Comparison of ENCODE assay signal across 15 cellular contexts in the genomic region with DNA sequence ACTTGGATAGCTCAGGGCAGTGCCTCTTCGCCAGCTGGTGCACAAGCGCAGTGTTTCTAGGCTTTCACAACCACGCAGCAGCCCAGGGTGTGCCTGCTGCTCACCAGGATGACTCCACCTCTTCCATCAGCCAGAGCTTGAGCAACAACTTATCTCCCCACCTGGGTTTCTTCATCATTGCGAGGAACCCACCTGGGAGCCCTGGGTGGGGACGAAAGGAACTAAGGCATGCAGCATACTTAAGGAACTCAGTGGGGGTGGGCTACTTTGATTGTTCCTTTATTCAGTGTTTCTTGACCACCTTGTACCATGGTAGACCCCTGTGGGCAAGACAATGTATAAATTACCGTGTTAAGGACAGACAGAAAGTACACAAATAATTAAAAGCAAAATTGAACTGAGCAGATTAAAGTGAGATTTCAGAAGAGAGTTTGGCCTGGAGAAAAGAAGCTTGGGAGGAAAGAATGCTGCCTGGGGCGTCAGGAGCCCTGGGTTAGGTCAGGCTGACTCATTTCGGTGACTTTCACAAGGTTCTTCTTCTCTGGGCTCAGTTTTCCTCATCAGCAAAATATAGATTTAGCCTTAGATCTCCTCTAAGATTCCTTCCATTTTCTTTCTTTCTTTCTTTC. TPM values are rescaled to one million over a fixed set of nuclear protein-coding genes. Genes with fewer than 3 reads are reported as not detected.
A peak's percentile ranks its signal among the peaks of the same experiment; 100 is the strongest.
DNase-seq lines count a peak whose midpoint lies in the region; ATAC-seq and TF ChIP-seq lines count a peak whose summit lies in the region.
"Had no signal": no experiment of that assay in that cellular context is flagged by ENCODE, and none has a peak within 500 bp of the region (broad histone marks: within the 10 kb centered on the region; RNA-seq: fewer than 3 reads in every experiment).

No MANE protein-coding gene starts in this region.

- TF ChIP-seq CTCF in PC-9 (conservative IDR thresholded peaks at IDR 0.05) (no peak), omental fat pad (IDR thresholded peaks at IDR 0.05) (no peak)

- H4K20me1 ChIP-seq in PC-9 (ENCODE audit: insufficient read depth) = no peaks in the 10 kb centered on the region

- no peaks in the 10 kb centered on the region for H3K9me2 ChIP-seq in PC-9 (ENCODE audit: insufficient read depth)

- H3K9me3 ChIP-seq in PC-9 (ENCODE audit: insufficient read depth, low read depth) = no peaks in the 10 kb centered on the region
- H3K9me3 ChIP-seq: gastroesophageal sphincter, sigmoid colon had no signal

- H3K4me3 ChIP-seq in PC-9 = peak overlapping the region; percentile 39; the same call in 1 of the 2 replicates
- H3K4me3 ChIP-seq: gastroesophageal sphincter, lung, sigmoid colon had no signal

- H3K27ac ChIP-seq in PC-9 = peak overlapping the region; percentile 99

- CTCF ChIA-PET in PC-9 (lab: Charles Lee) = interaction anchor here (0.7 to 2.6 kb wide), 3 partner anchors 8 to 66 kb away, joined by 3 to 20 read pairs (median 4); a partner anchor contains a TSS

- H3F3A ChIP-seq in PC-9 (ENCODE audit: insufficient read depth, low read depth) = peaks cover 51% of the 10 kb centered on the region

- no peak overlapping the region for H3K4me3 Mint-ChIP-seq in activated T-helper 17 cell treated with anti-CD3 and anti-CD28 coated beads, Interleukin-2, amount 50 U/mL, for 72 hours
- H3K4me3 Mint-ChIP-seq: activated naive CD4-positive, alpha-beta T cell treated with anti-CD3 and anti-CD28 coated beads, Interleukin-2, amount 50 U/mL, for 24 hours had no signal

- peaks cover 25% of the 10 kb centered on the region for H3K27me3 Mint-ChIP-seq in activated T-helper 17 cell treated with anti-CD3 and anti-CD28 coated beads, Interleukin-2, amount 50 U/mL, for 72 hours
- H3K27me3 Mint-ChIP-seq: activated naive CD4-positive, alpha-beta T cell treated with anti-CD3 and anti-CD28 coated beads, Interleukin-2, amount 50 U/mL, for 24 hours had no signal

- no peak overlapping the region for H3K27ac Mint-ChIP-seq in activated T-helper 17 cell treated with anti-CD3 and anti-CD28 coated beads, Interleukin-2, amount 50 U/mL, for 72 hours
- H3K27ac Mint-ChIP-seq: activated naive CD4-positive, alpha-beta T cell treated with anti-CD3 and anti-CD28 coated beads, Interleukin-2, amount 50 U/mL, for 24 hours had no signal

- H3K36me3 Mint-ChIP-seq in activated T-helper 17 cell treated with anti-CD3 and anti-CD28 coated beads, Interleukin-2, amount 50 U/mL, for 72 hours (ENCODE audit: low read depth) = no peaks in the 10 kb centered on the region
- H3K36me3 Mint-ChIP-seq: activated naive CD4-positive, alpha-beta T cell treated with anti-CD3 and anti-CD28 coated beads, Interleukin-2, amount 50 U/mL, for 24 hours had no signal

- no peaks in the 10 kb centered on the region for H3K9me3 Mint-ChIP-seq in activated T-helper 17 cell treated with anti-CD3 and anti-CD28 coated beads, Interleukin-2, amount 50 U/mL, for 72 hours
- H3K9me3 Mint-ChIP-seq: activated naive CD4-positive, alpha-beta T cell treated with anti-CD3 and anti-CD28 coated beads, Interleukin-2, amount 50 U/mL, for 24 hours had no signal

- ATAC-seq in omental fat pad (ENCODE audit: low FRiP score) (peak; percentile 90), GM21515 (IDR thresholded peaks at IDR 0.05; ENCODE audit: unreplicated experiment) (no peak), GM21723 (IDR thresholded peaks at IDR 0.05; ENCODE audit: unreplicated experiment) (no peak), HG03135 (IDR thresholded peaks at IDR 0.05; ENCODE audit: unreplicated experiment) (no peak)
- no peak for ATAC-seq in activated T-helper 17 cell treated with anti-CD3 and anti-CD28 coated beads, Interleukin-2, amount 50 U/mL, for 72 hours (replicated peaks)
- ATAC-seq: activated CD4-positive, CD25-positive, alpha-beta regulatory T cell treated with anti-CD3 and anti-CD28 coated beads, Interleukin-2, amount 50 U/mL, for 24 hours; gastroesophageal sphincter had no signal

- intact Hi-C loops in PC-9 (cut with micrococcal nuclease; ENCODE audit: unreplicated experiment) = loop anchor here (5.0 to 10.0 kb wide), 2 partner anchors 447 to 690 kb away; a partner anchor contains a TSS

- peak overlapping the region; percentile 80 for H3K4me2 ChIP-seq in PC-9

- peaks cover 17% of the 10 kb centered on the region; the same call in 1 of the 2 replicates for H3K79me2 ChIP-seq in PC-9 (ENCODE audit: low read depth)

- no peaks in the 10 kb centered on the region for H3K4me1 Mint-ChIP-seq in activated T-helper 17 cell treated with anti-CD3 and anti-CD28 coated beads, Interleukin-2, amount 50 U/mL, for 72 hours
- H3K4me1 Mint-ChIP-seq: activated naive CD4-positive, alpha-beta T cell treated with anti-CD3 and anti-CD28 coated beads, Interleukin-2, amount 50 U/mL, for 24 hours had no signal

- no peak overlapping the region for H2AFZ ChIP-seq in PC-9

- in situ Hi-C loops in G401 (cut with HindIII; ENCODE audit: low sequenced_read_pairs) = no loop called here

- peaks cover 82% of the 10 kb centered on the region for H3K4me1 ChIP-seq in PC-9 (replicated peaks; ENCODE audit: insufficient read depth)

- POLR2A ChIA-PET in PC-9 (lab: Charles Lee; ENCODE audit: unreplicated experiment) = interaction anchor here (0.5 to 3.1 kb wide), 16 partner anchors 11 to 742 kb away, joined by 3 to 62 read pairs (median 6); a partner anchor contains a TSS

- no peaks in the 10 kb centered on the region for H3K27me3 ChIP-seq in PC-9 (ENCODE audit: insufficient read depth, low read depth)

- peak; percentile 22 for DNase-seq in G401 (ENCODE audit: low spot score)
- peak; percentile 84 to 96 for DNase-seq in PC-9
- DNase-seq in ecto neural progenitor cell (ENCODE audit: low spot score) = peak; percentile 54
- DNase-seq in omental fat pad (ENCODE audit: low spot score) = no peak
- DNase-seq: COR-L47; sigmoid colon; stimulated activated CD8-positive, alpha-beta memory T cell treated with anti-CD3 and anti-CD28 coated beads, Interleukin-4, amount 100 ng/mL, for 48 hours had no signal

- no peaks in the 10 kb centered on the region for H3K36me3 ChIP-seq in PC-9 (ENCODE audit: low read depth)
- H3K36me3 ChIP-seq: gastroesophageal sphincter, sigmoid colon had no signal

- no TSS peak for BruUV-seq in PC-9 (replicated peaks; lab: Mats Ljungman, UMichigan)

RNA-seq across cellular contexts. Expression of a gene that starts 22.9 kb away (rescaled TPM):
- 843 and 873 TPM in 2 replicates for total RNA-seq in G401 (2014; rRNA removed; shearing (Covaris generic))
- total RNA-seq in PC-9 (2021) (2,869 and 2,977 TPM in 2 replicates), omental fat pad (1,000 to 10,000 TPM in 1 of 4 donors, 100 to 1,000 TPM in 2, 10 to 100 TPM in 1; 12.1 to 2,005 (median 376) TPM)
- total RNA-seq in activated T-helper 17 cell treated with anti-CD3 and anti-CD28 coated beads, Interleukin-2, amount 50 U/mL, for 72 hours = 1 to 10 TPM; 3.4 to 4.8 TPM

RNA-seq across cellular contexts. Expression of a gene that starts 34.4 kb away (rescaled TPM):
- 1,115 and 1,229 TPM in 2 replicates for total RNA-seq in G401 (2014; rRNA removed; shearing (Covaris generic))
- 531 and 615 TPM in 2 replicates for total RNA-seq in PC-9 (2021)
- 100 to 1,000 TPM; 449 to 633 (median 553) TPM for total RNA-seq in omental fat pad
- 100 to 1,000 TPM; 536 to 964 TPM for total RNA-seq in activated T-helper 17 cell treated with anti-CD3 and anti-CD28 coated beads, Interleukin-2, amount 50 U/mL, for 72 hours
